In genomic region chrX:130260316-130260715, GRCh38 we compare ENCODE assay signal across 14 cellular contexts.
"Had no signal": no experiment of that assay in that cellular context is flagged by ENCODE, and none has a peak within 500 bp of the region (broad histone marks: within the 10 kb centered on the region; RNA-seq: fewer than 3 reads in every experiment).

No MANE protein-coding gene starts in this region.

- H3K27ac Mint-ChIP-seq: activated naive CD8-positive, alpha-beta T cell treated with anti-CD3 and anti-CD28 coated beads, Interleukin-2, amount 50 U/mL, for 24 hours; naive thymus-derived CD8-positive, alpha-beta T cell had no signal

- H3K9me3 ChIP-seq: colonic mucosa, neutrophil, tibial artery, vagina had no signal

- ATAC-seq: activated naive CD8-positive, alpha-beta T cell treated with anti-CD3 and anti-CD28 coated beads, Interleukin-2, amount 50 U/mL, for 24 hours; left cardiac atrium; naive thymus-derived CD8-positive, alpha-beta T cell; right cardiac atrium had no signal

- H3K4me2 ChIP-seq: smooth muscle cell had no signal

- H3K27me3 ChIP-seq: cardiac muscle cell, colonic mucosa, neutrophil, tibial artery, vagina had no signal

- H3K4me1 Mint-ChIP-seq: naive thymus-derived CD8-positive, alpha-beta T cell had no signal

- H3K4me1 ChIP-seq: colonic mucosa, tibial artery, vagina had no signal

- H3K4me3 ChIP-seq: cardiac muscle cell, colonic mucosa, lung, smooth muscle cell, tibial artery, vagina had no signal

- H3K27ac ChIP-seq: cardiac muscle cell, colonic mucosa, neutrophil, tibial artery, vagina had no signal

- H3K27me3 Mint-ChIP-seq: activated naive CD8-positive, alpha-beta T cell treated with anti-CD3 and anti-CD28 coated beads, Interleukin-2, amount 50 U/mL, for 24 hours; naive thymus-derived CD8-positive, alpha-beta T cell had no signal

- DNase-seq: activated CD4-positive, alpha-beta T cell treated with anti-CD3 and anti-CD28 coated beads, Interleukin-2, amount 50 U/mL, for 4 hours; activated CD4-positive, CD25-positive, alpha-beta regulatory T cell treated with anti-CD3 and anti-CD28 coated beads, Interleukin-2, amount 50 U/mL, for 72 hours; activated naive CD4-positive, alpha-beta T cell; activated naive CD8-positive, alpha-beta T cell treated with anti-CD3 and anti-CD28 coated beads, Interleukin-2, amount 50 U/mL, for 24 hours; colonic mucosa; left cardiac atrium; naive thymus-derived CD8-positive, alpha-beta T cell; right cardiac atrium; tibial artery had no signal

- H3K4me3 Mint-ChIP-seq: activated naive CD8-positive, alpha-beta T cell treated with anti-CD3 and anti-CD28 coated beads, Interleukin-2, amount 50 U/mL, for 24 hours; naive thymus-derived CD8-positive, alpha-beta T cell had no signal

- H3K36me3 ChIP-seq: cardiac muscle cell, colonic mucosa, neutrophil, vagina had no signal
